In genomic region chr4:78954048-78954666, GRCh38 we compare ENCODE assay signal across 8 cellular contexts. TPM values are rescaled to one million over a fixed set of nuclear protein-coding genes. Genes with fewer than 3 reads are reported as not detected.
DNase-seq lines count a peak whose midpoint lies in the region; ATAC-seq, FAIRE-seq and TF ChIP-seq lines count a peak whose summit lies in the region.

No MANE protein-coding gene starts in this region.

- in situ Hi-C loops in SK-MEL-5 (cut with HindIII; ENCODE audit: low pct_unique_long_range_greater_than_20kb, low sequenced_read_pairs), result no loop called here

- H3K4me3 ChIP-seq in HL-60 (replicated peaks; ENCODE audit: insufficient read depth, low read length) (no peak overlapping the region), kidney (ENCODE audit: low read length in 2 of 2) (no peak overlapping the region)

- H3K36me3 ChIP-seq in kidney (ENCODE audit: control insufficient read depth in 1 of 2, insufficient read depth in 2 of 2, low read length in 2 of 2), result no peaks in the 10 kb centered on the region

- FAIRE-seq in kidney (lab: Jason Lieb, UNC), result no peak

- TF ChIP-seq CTCF in HL-60 (IDR thresholded peaks at IDR 0.05; ENCODE audit: insufficient read depth, low read length) (peak; percentile 8), kidney (IDR thresholded peaks at IDR 0.05; ENCODE audit: borderline replicate concordance, extremely low read depth, insufficient read depth) (peak; percentile 7)

- ATAC-seq in HG03196 (IDR thresholded peaks at IDR 0.05; ENCODE audit: unreplicated experiment), result no peak
- no peak for ATAC-seq in HG03025 (IDR thresholded peaks at IDR 0.05; ENCODE audit: low FRiP score, unreplicated experiment)
- ATAC-seq in HG03439 (IDR thresholded peaks at IDR 0.05; ENCODE audit: unreplicated experiment), result no peak

- no peak overlapping the region for H3K9ac ChIP-seq in kidney (ENCODE audit: low read length in 2 of 2)

- H3K27ac ChIP-seq in HL-60 (replicated peaks) (no peak overlapping the region), kidney (ENCODE audit: low read depth in 2 of 2, low read length in 2 of 2) (no peak overlapping the region)

- no peaks in the 10 kb centered on the region for H3K27me3 ChIP-seq in HL-60 (ENCODE audit: insufficient read depth, poor library complexity, severe bottlenecking)

- intact Hi-C loops in kidney (cut with DNase I), result loop anchor here (10.0 kb wide), 1 partner anchor 1261 kb away; no protein-coding TSS in a partner anchor

- H3K9me3 ChIP-seq in kidney (ENCODE audit: control insufficient read depth in 1 of 2, low read length in 2 of 2), result no peaks in the 10 kb centered on the region

- DNase-seq in DMS53 (lab: John Stamatoyannopoulos, UW), result peak; percentile 67
- peak in 1 of 2 experiments; percentile 43 for DNase-seq in HL-60 (ENCODE audit: low read depth in 1 of 2, low spot score in 1 of 2)
- DNase-seq in SK-MEL-5 (ENCODE audit: low read depth, low spot score), result peak; percentile 39
- no peak for DNase-seq in kidney
- no peak for DNase-seq in activated T-cell treated with anti-CD3 and anti-CD28 coated beads, Interleukin-2, amount 50 U/mL, for 1 hour

- no peaks in the 10 kb centered on the region for H3K4me1 ChIP-seq in kidney (ENCODE audit: control insufficient read depth in 1 of 2, insufficient read depth in 1 of 2, low read depth in 1 of 2, low read length in 2 of 2)

RNA-seq across cellular contexts. Expression of gene PAQR3, which starts 14.9 kb away (rescaled TPM):
- total RNA-seq in SK-MEL-5 (2014; rRNA removed; shearing (Covaris generic)), result 11.6 and 12.6 TPM in 2 replicates
- polyA plus RNA-seq in SK-MEL-5 (2015; cell fraction: cytosol; rRNA removed), result 12.5 and 15.0 TPM in 2 replicates
- polyA plus RNA-seq in SK-MEL-5 (2015; cell fraction: nucleus; rRNA removed), result 23.4 and 25.0 TPM in 2 replicates
- 11.4 TPM for total RNA-seq in kidney
- 4.9 TPM for polyA plus RNA-seq in kidney (ENCODE audit: insufficient read depth, low read depth, low replicate concordance)

Comparison
In these comparisons a context has a peak if more than half of its experiments do, and no peak if none do; other contexts are left out.
1. DNase-seq: peak in DMS53 (single experiment) and SK-MEL-5 (single experiment); none in kidney (single experiment) and activated T-cell treated with anti-CD3 and anti-CD28 coated beads, Interleukin-2, amount 50 U/mL, for 1 hour (single experiment).